In the genomic region with DNA sequence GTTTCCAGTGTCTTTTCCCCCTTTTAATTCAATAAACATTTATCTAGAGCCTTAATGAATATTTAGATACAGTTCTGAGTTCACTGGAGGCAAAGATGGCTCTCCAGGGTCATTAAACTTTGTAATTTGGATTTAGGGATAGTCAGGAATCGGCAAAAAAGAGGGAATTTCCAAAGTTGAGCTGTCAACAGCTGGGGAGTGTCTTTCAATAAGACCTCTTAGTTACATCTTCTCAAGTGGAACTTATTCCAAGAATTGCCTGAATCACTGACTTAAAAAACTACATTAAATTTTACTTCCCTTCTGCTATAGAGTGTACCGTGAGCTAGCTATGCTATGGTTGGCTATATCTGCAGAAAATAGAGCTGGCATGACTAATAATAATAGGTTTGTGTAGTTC, we compare ENCODE assay signal across 8 cellular contexts. TPM values are rescaled to one million over a fixed set of nuclear protein-coding genes. Genes with fewer than 3 reads are reported as not detected.
DNase-seq lines count a peak whose midpoint lies in the region; ATAC-seq and TF ChIP-seq lines count a peak whose summit lies in the region.

No MANE protein-coding gene starts in this region.

- peak overlapping the region; percentile 88 to 94 (median 89) for H3K4me3 ChIP-seq in Peyer's patch
- peak overlapping the region; percentile 81 to 99 (median 90) for H3K4me3 ChIP-seq in esophagus muscularis mucosa
- H3K4me3 ChIP-seq in psoas muscle = peak overlapping the region; percentile 92

- no peaks in the 10 kb centered on the region for H3K4me1 ChIP-seq in ES-I3 (ENCODE audit: insufficient read depth, low read length)
- H3K4me1 ChIP-seq in Peyer's patch = peaks cover 8 to 27% (median 11%) of the 10 kb centered on the region in 4 donors
- H3K4me1 ChIP-seq in esophagus muscularis mucosa = peaks cover 23 to 57% (median 53%) of the 10 kb centered on the region in 4 donors
- H3K4me1 ChIP-seq in psoas muscle = no peaks in the 10 kb centered on the region

- H3K27me3 ChIP-seq in Peyer's patch (no peaks in the 10 kb centered on the region), esophagus muscularis mucosa (no peaks in the 10 kb centered on the region), psoas muscle (ENCODE audit: insufficient read depth in 3 of 3, low read length in 2 of 3) (no peaks in the 10 kb centered on the region)

- H3K9ac ChIP-seq in ES-I3 (ENCODE audit: low read depth, low read length) = peak overlapping the region; percentile 91; the same call in 1 of the 2 replicates

- TF ChIP-seq EP300 in esophagus muscularis mucosa (IDR thresholded peaks at IDR 0.05) = no peak

- TF ChIP-seq POLR2A in Peyer's patch (IDR thresholded peaks at IDR 0.05) = no peak
- no peak for TF ChIP-seq POLR2A in esophagus muscularis mucosa (IDR thresholded peaks at IDR 0.05; ENCODE audit: low read depth)

- ATAC-seq in psoas muscle = no peak

- H3K27ac ChIP-seq in Peyer's patch (peak overlapping the region; percentile 82 to 93 (median 88)), esophagus muscularis mucosa (replicated peaks in 1 of 4) (peak overlapping the region; percentile 95 to 98 (median 96)), psoas muscle (peak overlapping the region; percentile 84)

- TF ChIP-seq CTCF in Peyer's patch (IDR thresholded peaks at IDR 0.05) (no peak), esophagus muscularis mucosa (IDR thresholded peaks at IDR 0.05) (no peak), psoas muscle (IDR thresholded peaks at IDR 0.05) (no peak)

- H3K9me3 ChIP-seq in ES-I3 (ENCODE audit: control insufficient read depth, insufficient read depth, low read length) = no peaks in the 10 kb centered on the region
- no peaks in the 10 kb centered on the region for H3K9me3 ChIP-seq in Peyer's patch
- H3K9me3 ChIP-seq in esophagus muscularis mucosa = no peaks in the 10 kb centered on the region
- no peaks in the 10 kb centered on the region for H3K9me3 ChIP-seq in psoas muscle

- intact Hi-C loops in esophagus muscularis mucosa (cut with DNase I) (loop anchor here (5.0 kb wide), 4 partner anchors 63 to 242 kb away; a partner anchor contains a TSS), psoas muscle (cut with DNase I) (loop anchor here in 1 of 2 donors (5.0 kb wide), 1 partner anchor 162 kb away; no protein-coding TSS in a partner anchor)

- H3K36me3 ChIP-seq in ES-I3 (ENCODE audit: insufficient read depth, low read length) = no peaks in the 10 kb centered on the region
- no peaks in the 10 kb centered on the region for H3K36me3 ChIP-seq in Peyer's patch
- H3K36me3 ChIP-seq in esophagus muscularis mucosa = no peaks in the 10 kb centered on the region
- H3K36me3 ChIP-seq in psoas muscle (ENCODE audit: insufficient read depth in 1 of 2, low read depth in 1 of 2) = no peaks in the 10 kb centered on the region

- 17% methylated on average over 2 of the region's 2 CpGs for WGBS in esophagus muscularis mucosa
- 33 to 54% (median 43%) methylated on average over 2 of the region's 2 CpGs for WGBS in psoas muscle, 3 donors

- DNase-seq in Peyer's patch = no peak
- DNase-seq in esophagus muscularis mucosa (ENCODE audit: extremely low spot score) = no peak
- DNase-seq in psoas muscle = no peak
- DNase-seq in stimulated activated naive CD4-positive, alpha-beta T cell (lab: John Stamatoyannopoulos, UW) = no peak
- no peak for DNase-seq in NCI-H187 treated with DMSO at 0.1 percent for 48 hours (lab: John Stamatoyannopoulos, UW)
- no peak for DNase-seq in SHP77 treated with DMSO at 0.1 percent for 48 hours (lab: John Stamatoyannopoulos, UW)
- no peak for DNase-seq in AG08396 (ENCODE audit: low spot score)

RNA-seq across cellular contexts. Expression of a gene that starts 2.0 kb away (rescaled TPM):
- total RNA-seq in Peyer's patch (10 to 100 TPM; 13.6 to 29.7 (median 18.5) TPM), esophagus muscularis mucosa (10 to 100 TPM; 42.7 to 66.0 (median 53.1) TPM), psoas muscle (1 to 10 TPM; 4.1 to 7.9 (median 4.7) TPM)
- polyA plus RNA-seq in psoas muscle = 1 to 10 TPM; 1.7 to 2.6 (median 2.3) TPM
